ENCODE assay signal across 28 cellular contexts in the genomic region with DNA sequence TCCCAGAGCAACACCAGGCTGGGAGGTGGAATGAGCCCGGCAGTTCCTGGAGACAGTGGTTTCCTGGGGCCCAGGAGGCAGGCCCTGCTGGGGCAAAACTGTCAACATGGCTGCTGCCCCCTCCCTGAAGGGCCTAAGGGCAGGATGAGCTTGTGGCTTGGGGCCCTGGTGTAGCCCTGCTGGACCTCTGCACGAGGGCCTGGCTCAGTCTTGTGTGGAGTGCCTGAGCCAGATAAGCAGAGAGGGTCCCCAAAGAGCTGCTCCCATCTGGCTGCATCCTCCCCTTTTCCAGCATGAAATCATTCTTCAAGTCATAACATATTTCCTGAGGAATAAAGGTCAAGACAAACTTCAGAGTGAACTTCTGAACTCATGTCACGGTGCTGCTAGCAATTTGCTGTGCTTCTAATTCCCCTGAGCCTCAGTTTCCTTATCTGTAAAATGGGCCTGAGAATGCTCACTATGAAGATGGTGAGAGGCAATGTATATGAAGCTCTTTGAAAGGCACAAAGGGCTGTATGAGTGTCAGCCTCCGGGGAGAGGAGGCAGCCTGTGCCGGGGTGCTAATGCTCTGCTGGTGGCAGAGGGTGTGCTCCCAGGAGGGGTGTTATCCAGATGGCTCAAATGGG.
"Had no signal": no experiment of that assay in that cellular context is flagged by ENCODE, and none has a peak within 500 bp of the region (broad histone marks: within the 10 kb centered on the region; RNA-seq: fewer than 3 reads in every experiment).

No MANE protein-coding gene starts in this region.

- H3K9ac ChIP-seq: neural progenitor cell had no signal

- ATAC-seq: naive thymus-derived CD4-positive, alpha-beta T cell; natural killer cell; pancreas; right cardiac atrium; stimulated activated memory B cell treated with anti-CD40 and anti-IgM and Interleukin-4, amounts not matched to agents 10 μg/mL and 1 μg/mL and 100 μg/mL, for 72 hours; stimulated activated naive CD8-positive, alpha-beta T cell treated with anti-CD3 and anti-CD28 coated beads, Interleukin-15, amount 100 ng/mL, for 72 hours; stimulated activated naive CD8-positive, alpha-beta T cell treated with anti-CD3 and anti-CD28 coated beads, Interleukin-15, Interleukin-2, amounts not matched to agents 100 U/mL and 50 U/mL, for 24 hours; upper lobe of right lung had no signal

- H3K4me3 ChIP-seq: neural progenitor cell, pancreas, prostate gland, skin epidermis, smooth muscle cell, spleen, suprapubic skin, testis, tibial artery, transverse colon, upper lobe of right lung, uterus had no signal

- FAIRE-seq: pancreas had no signal

- DNase-seq: naive thymus-derived CD4-positive, alpha-beta T cell; natural killer cell; nucleus accumbens; pancreas; retina; spleen; stimulated activated CD4-positive, alpha-beta T cell treated with anti-CD3 and anti-CD28 coated beads, Interleukin-12 subunit alpha, Interleukin-12 subunit beta, amount 100 ng/mL, for 4 hours; stimulated activated CD4-positive, alpha-beta T cell treated with anti-CD3 and anti-CD28 coated beads, Interleukin-1b, Interleukin-23, amount 100 ng/mL, for 48 hours; stimulated activated CD4-positive, alpha-beta T cell treated with anti-CD3 and anti-CD28 coated beads, Interleukin-4, amount 100 ng/mL, for 1 hour; stimulated activated CD4-positive, alpha-beta T cell treated with anti-CD3 and anti-CD28 coated beads, Interleukin-4, amount 100 ng/mL, for 4 hours; stimulated activated CD8-positive, alpha-beta memory T cell treated with anti-CD3 and anti-CD28 coated beads, Interleukin-4, amount 100 ng/mL, for 48 hours; stimulated activated naive CD4-positive, alpha-beta T cell; stimulated activated naive CD8-positive, alpha-beta T cell treated with anti-CD3 and anti-CD28 coated beads, Interleukin-15, amount 100 ng/mL, for 72 hours; stimulated activated naive CD8-positive, alpha-beta T cell treated with anti-CD3 and anti-CD28 coated beads, Interleukin-15, Interleukin-2, amounts not matched to agents 100 U/mL and 50 U/mL, for 24 hours; substantia nigra; testis; tibial artery; transverse colon; upper lobe of right lung; uterus had no signal

- H3K9me3 ChIP-seq: neutrophil, pancreas, prostate gland, spleen, suprapubic skin, testis, tibial artery, transverse colon, upper lobe of right lung, uterus had no signal

- H3K27ac ChIP-seq: neural progenitor cell, neutrophil, pancreas, prostate gland, skin epidermis, spleen, suprapubic skin, testis, tibial artery, transverse colon, upper lobe of right lung, uterus had no signal

- H3K4me2 ChIP-seq: neural progenitor cell, smooth muscle cell had no signal

- H2AFZ ChIP-seq: neural progenitor cell had no signal

- H3K4me1 ChIP-seq: pancreas, prostate gland, spleen, suprapubic skin, testis, tibial artery, transverse colon, uterus had no signal

- H3K36me3 ChIP-seq: neural progenitor cell, neutrophil, pancreas, prostate gland, spleen, suprapubic skin, tibial artery, transverse colon, upper lobe of right lung, uterus had no signal

- H3K27me3 ChIP-seq: neural progenitor cell, pancreas, testis, tibial artery, transverse colon, upper lobe of right lung, uterus had no signal
